Comparison of ENCODE assay signal across 1 cellular context in genomic region chr7:16657656-16658279, GRCh38.
TF ChIP-seq lines count a peak whose summit lies in the region.

No MANE protein-coding gene starts in this region.

TF ChIP-seq in K562, 482 proteins besides CTCF, POLR2A, EP300 and RAD21 (continued from another document and continues in another):
- TF ChIP-seq PRDM10 (IDR thresholded peaks at IDR 0.05; ENCODE audit: partially characterized antibody) (peak; percentile 73), MTA3 (IDR thresholded peaks at IDR 0.05; ENCODE audit: borderline replicate concordance) (peak; percentile 45; the same call in 1 of the 2 replicates), TGIF2 (CRISPR knock-in tag; IDR thresholded peaks at IDR 0.05) (no peak), HMBOX1 (IDR thresholded peaks at IDR 0.05) (0 out of 2 replicates have a peak, but pooled peaks have one; percentile 40), TCF15 (CRISPR knock-in tag; IDR thresholded peaks at IDR 0.05) (no peak), JUND (IDR thresholded peaks at IDR 0.05; ENCODE audit: borderline replicate concordance, low read depth, low read length) (peak; percentile 87), JUND (tag; IDR thresholded peaks at IDR 0.05; ENCODE audit: borderline replicate concordance, low read depth, low read length) (peak; percentile 87; the same call in 2 of the 3 replicates), KAT8 (IDR thresholded peaks at IDR 0.05; ENCODE audit: low read depth) (no peak), POLR2AphosphoS2 (IDR thresholded peaks at IDR 0.05; ENCODE audit: low read length) (no peak), RBM34 (IDR thresholded peaks at IDR 0.05; ENCODE audit: borderline replicate concordance, insufficient read depth, low read length) (no peak), ZBTB9 (CRISPR knock-in tag; IDR thresholded peaks at IDR 0.05) (no peak), SNRNP70 (optimal IDR thresholded peaks at IDR 0.05; ENCODE audit: low read depth, low read length) (no peak), MED1 (CRISPR knock-in tag; IDR thresholded peaks at IDR 0.05; ENCODE audit: borderline replicate concordance) (no peak), MITF (IDR thresholded peaks at IDR 0.05) (no peak), DIDO1 (tag; IDR thresholded peaks at IDR 0.05; ENCODE audit: low read depth) (no peak), ZNF589 (CRISPR knock-in tag; IDR thresholded peaks at IDR 0.05; ENCODE audit: low read depth) (no peak; the same call in 1 of the 2 replicates), ZNF316 (IDR thresholded peaks at IDR 0.05) (no peak), MTA2 (IDR thresholded peaks at IDR 0.05; ENCODE audit: low read depth) (peak; percentile 49; the same call in 1 of the 2 replicates), NEUROD1 (IDR thresholded peaks at IDR 0.05; ENCODE audit: borderline replicate concordance, low read depth, low read length, partially characterized antibody) (no peak), FOXK2 (conservative IDR thresholded peaks at IDR 0.05 in 1 of 2, IDR thresholded peaks at IDR 0.05 in 1 of 2; ENCODE audit: low read depth in 2 of 2) (no peak; a peak in 2 of 4 replicates), ZEB2 (IDR thresholded peaks at IDR 0.05) (no peak), SMAD2 (IDR thresholded peaks at IDR 0.05; ENCODE audit: low read depth, low read length) (no peak), ZNF239 (CRISPR knock-in tag; IDR thresholded peaks at IDR 0.05) (no peak; the same call in 1 of the 2 replicates), LEF1 (IDR thresholded peaks at IDR 0.05) (peak; percentile 94), PML (IDR thresholded peaks at IDR 0.05; ENCODE audit: low read length) (peak; percentile 70; the same call in 1 of the 2 replicates), RREB1 (CRISPR knock-in tag; IDR thresholded peaks at IDR 0.05) (no peak), TARDBP (IDR thresholded peaks at IDR 0.05) (no peak), FOXJ3 (CRISPR knock-in tag; IDR thresholded peaks at IDR 0.05) (no peak), BRD4 (IDR thresholded peaks at IDR 0.05) (no peak), ZNF311 (CRISPR knock-in tag; IDR thresholded peaks at IDR 0.05) (no peak), ATF2 (CRISPR knock-in tag; IDR thresholded peaks at IDR 0.05) (no peak), DMBX1 (CRISPR knock-in tag; IDR thresholded peaks at IDR 0.05; ENCODE audit: borderline replicate concordance) (peak; percentile 56; the same call in 1 of the 2 replicates), ARID3A (IDR thresholded peaks at IDR 0.05; ENCODE audit: borderline replicate concordance, low read depth, low read length) (peak; percentile 87; the same call in 1 of the 2 replicates), NRF1 (conservative IDR thresholded peaks at IDR 0.05 in 1 of 2, IDR thresholded peaks at IDR 0.05 in 1 of 2) (no peak), HMGN3 (IDR thresholded peaks at IDR 0.05; ENCODE audit: borderline replicate concordance, extremely low read depth, insufficient read length, low read depth, low read length) (no peak), SMARCC2 (IDR thresholded peaks at IDR 0.05; ENCODE audit: low read depth) (peak; percentile 74; the same call in 1 of the 2 replicates), ZNF740 (CRISPR knock-in tag; IDR thresholded peaks at IDR 0.05) (no peak), ZNF740 (tag; IDR thresholded peaks at IDR 0.05) (no peak), ZNF764 (CRISPR knock-in tag; IDR thresholded peaks at IDR 0.05; ENCODE audit: low read depth) (no peak), ZNF224 (CRISPR knock-in tag; IDR thresholded peaks at IDR 0.05) (no peak), ZNF277 (CRISPR knock-in tag; IDR thresholded peaks at IDR 0.05; ENCODE audit: borderline replicate concordance) (no peak), ZNF644 (tag; IDR thresholded peaks at IDR 0.05; ENCODE audit: low read depth) (0 out of 2 replicates have a peak, but pooled peaks have one; percentile 56), TSC22D4 (tag; IDR thresholded peaks at IDR 0.05) (no peak), NR2F6 (CRISPR knock-in tag; IDR thresholded peaks at IDR 0.05) (no peak), XRCC5 (IDR thresholded peaks at IDR 0.05; ENCODE audit: low read depth, low read length) (no peak), ZNF165 (CRISPR knock-in tag; IDR thresholded peaks at IDR 0.05; ENCODE audit: borderline replicate concordance) (no peak)
